ENCODE assay signal across 20 cellular contexts in genomic region chrX:110055616-110056015, GRCh38.
"Had no signal": no experiment of that assay in that cellular context is flagged by ENCODE, and none has a peak within 500 bp of the region (broad histone marks: within the 10 kb centered on the region; RNA-seq: fewer than 3 reads in every experiment).

No MANE protein-coding gene starts in this region.

- H3K27ac Mint-ChIP-seq: activated CD4-positive, alpha-beta memory T cell treated with anti-CD3 and anti-CD28 coated beads, Interleukin-2, amount 10 ng/mL, durations not matched to agents 7 days and 5 days; activated CD4-positive, alpha-beta T cell treated with anti-CD3 and anti-CD28 coated beads for 36 hours; activated naive CD8-positive, alpha-beta T cell treated with anti-CD3 and anti-CD28 coated beads, Interleukin-2, amount 50 U/mL, for 24 hours; activated T-cell treated with anti-CD3 and anti-CD28 coated beads, Interleukin-2, amount 50 U/mL, for 72 hours; immature natural killer cell; natural killer cell; stimulated activated naive B cell treated with anti-CD40 and anti-IgM and Interleukin-4, amounts not matched to agents 10 μg/mL and 1 μg/mL and 100 μg/mL, for 72 hours; T-helper 2 cell treated with Interferon-gamma antibody and Interleukin-4, amounts not matched to agents 5 μg/mL and 100 μg/mL, for 36 hours; type B pancreatic cell had no signal

- H3K4me3 ChIP-seq: left lung, mucosa of descending colon, prostate gland, suprapubic skin had no signal

- DNase-seq: activated CD4-positive, alpha-beta memory T cell treated with anti-CD3 and anti-CD28 coated beads, Interleukin-2, amount 10 ng/mL, durations not matched to agents 7 days and 5 days; activated CD4-positive, alpha-beta T cell treated with anti-CD3 and anti-CD28 coated beads for 36 hours; activated naive CD4-positive, alpha-beta T cell; activated naive CD8-positive, alpha-beta T cell treated with anti-CD3 and anti-CD28 coated beads, Interleukin-2, amount 50 U/mL, for 24 hours; activated T-cell treated with anti-CD3 and anti-CD28 coated beads, Interleukin-2, amount 50 U/mL, for 72 hours; cortex of kidney; effector CD8-positive, alpha-beta T cell; immature natural killer cell; left lung; mucosa of descending colon; natural killer cell; nucleus accumbens; stimulated activated CD4-positive, alpha-beta T cell treated with anti-CD3 and anti-CD28 coated beads, Interleukin-2, amount 100 ng/mL, for 24 hours; stimulated activated naive B cell treated with anti-CD40 and anti-IgM and Interleukin-4, amounts not matched to agents 10 μg/mL and 1 μg/mL and 100 μg/mL, for 72 hours had no signal

- H3K27ac ChIP-seq: left lung, prostate gland, suprapubic skin, VCaP had no signal

- H3K4me1 Mint-ChIP-seq: immature natural killer cell had no signal

- H3K4me3 Mint-ChIP-seq: activated CD4-positive, alpha-beta memory T cell treated with anti-CD3 and anti-CD28 coated beads, Interleukin-2, amount 10 ng/mL, durations not matched to agents 7 days and 5 days; activated CD4-positive, alpha-beta T cell treated with anti-CD3 and anti-CD28 coated beads for 36 hours; activated naive CD8-positive, alpha-beta T cell treated with anti-CD3 and anti-CD28 coated beads, Interleukin-2, amount 50 U/mL, for 24 hours; activated T-cell treated with anti-CD3 and anti-CD28 coated beads, Interleukin-2, amount 50 U/mL, for 72 hours; central memory CD8-positive, alpha-beta T cell; immature natural killer cell; natural killer cell; stimulated activated naive B cell treated with anti-CD40 and anti-IgM and Interleukin-4, amounts not matched to agents 10 μg/mL and 1 μg/mL and 100 μg/mL, for 72 hours; T-helper 2 cell treated with Interferon-gamma antibody and Interleukin-4, amounts not matched to agents 5 μg/mL and 100 μg/mL, for 36 hours; type B pancreatic cell had no signal

- H3K4me1 ChIP-seq: left lung, prostate gland, suprapubic skin had no signal

- H3K36me3 ChIP-seq: left lung, prostate gland, suprapubic skin had no signal

- H3K9me3 ChIP-seq: left lung, mucosa of descending colon, prostate gland, suprapubic skin had no signal

- H3K27me3 Mint-ChIP-seq: activated CD4-positive, alpha-beta memory T cell treated with anti-CD3 and anti-CD28 coated beads, Interleukin-2, amount 10 ng/mL, durations not matched to agents 7 days and 5 days; activated CD4-positive, alpha-beta T cell treated with anti-CD3 and anti-CD28 coated beads for 36 hours; activated naive CD8-positive, alpha-beta T cell treated with anti-CD3 and anti-CD28 coated beads, Interleukin-2, amount 50 U/mL, for 24 hours; central memory CD8-positive, alpha-beta T cell; stimulated activated naive B cell treated with anti-CD40 and anti-IgM and Interleukin-4, amounts not matched to agents 10 μg/mL and 1 μg/mL and 100 μg/mL, for 72 hours; type B pancreatic cell had no signal

- H3K27me3 ChIP-seq: suprapubic skin had no signal

- H3K9me3 Mint-ChIP-seq: activated naive CD8-positive, alpha-beta T cell treated with anti-CD3 and anti-CD28 coated beads, Interleukin-2, amount 50 U/mL, for 24 hours; activated T-cell treated with anti-CD3 and anti-CD28 coated beads, Interleukin-2, amount 50 U/mL, for 72 hours; central memory CD8-positive, alpha-beta T cell; immature natural killer cell; natural killer cell; stimulated activated naive B cell treated with anti-CD40 and anti-IgM and Interleukin-4, amounts not matched to agents 10 μg/mL and 1 μg/mL and 100 μg/mL, for 72 hours; T-helper 2 cell treated with Interferon-gamma antibody and Interleukin-4, amounts not matched to agents 5 μg/mL and 100 μg/mL, for 36 hours; type B pancreatic cell had no signal
